Comparison of ENCODE assay signal across 8 cellular contexts in genomic region chr5:30237189-30237588, GRCh38.
"Had no signal": no experiment of that assay in that cellular context is flagged by ENCODE, and none has a peak within 500 bp of the region (broad histone marks: within the 10 kb centered on the region; RNA-seq: fewer than 3 reads in every experiment).

No MANE protein-coding gene starts in this region.

- ATAC-seq: GM12878 had no signal

- DNase-seq: GDM1, GF-D8 had no signal

- H3K4me3 ChIP-seq: GM12878 had no signal

- FAIRE-seq: G401.6, GM12878, GM12891, GM12892, GM18507, GM19239 had no signal
